Comparison of ENCODE assay signal across 1 cellular context in genomic region chr6:154308986-154309385, GRCh38.
TF ChIP-seq lines count a peak whose summit lies in the region.

No MANE protein-coding gene starts in this region.

TF ChIP-seq in HEK293, 187 proteins besides CTCF, POLR2A, EP300 and RAD21:
- TF ChIP-seq PRDM1 (tag by site-specific recombination; IDR thresholded peaks at IDR 0.05) (peak; percentile 66), ZNF596 (tag by site-specific recombination; IDR thresholded peaks at IDR 0.05) (no peak), KLF9 (tag by site-specific recombination; IDR thresholded peaks at IDR 0.05; ENCODE audit: low read depth) (no peak), ZNF366 (tag by site-specific recombination; conservative IDR thresholded peaks at IDR 0.05) (no peak)
- TF ChIP-seq, protein P1, sequence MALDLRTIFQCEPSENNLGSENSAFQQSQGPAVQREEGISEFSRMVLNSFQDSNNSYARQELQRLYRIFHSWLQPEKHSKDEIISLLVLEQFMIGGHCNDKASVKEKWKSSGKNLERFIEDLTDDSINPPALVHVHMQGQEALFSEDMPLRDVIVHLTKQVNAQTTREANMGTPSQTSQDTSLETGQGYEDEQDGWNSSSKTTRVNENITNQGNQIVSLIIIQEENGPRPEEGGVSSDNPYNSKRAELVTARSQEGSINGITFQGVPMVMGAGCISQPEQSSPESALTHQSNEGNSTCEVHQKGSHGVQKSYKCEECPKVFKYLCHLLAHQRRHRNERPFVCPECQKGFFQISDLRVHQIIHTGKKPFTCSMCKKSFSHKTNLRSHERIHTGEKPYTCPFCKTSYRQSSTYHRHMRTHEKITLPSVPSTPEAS (tag by site-specific recombination; IDR thresholded peaks at IDR 0.05) = no peak
